Comparison of ENCODE assay signal across 8 cellular contexts in genomic region chr1:234612352-234613127, GRCh38. TPM values are rescaled to one million over a fixed set of nuclear protein-coding genes. Genes with fewer than 3 reads are reported as not detected.
DNase-seq lines count a peak whose midpoint lies in the region; ATAC-seq and TF ChIP-seq lines count a peak whose summit lies in the region.

No MANE protein-coding gene starts in this region.

- H3K4me1 Mint-ChIP-seq in chondrocyte (ENCODE audit: low read depth) = peaks cover 59% of the 10 kb centered on the region

- H3K27me3 ChIP-seq in left lung = no peaks in the 10 kb centered on the region

- peak overlapping the region; percentile 60 for H3K4me3 Mint-ChIP-seq in chondrocyte (ENCODE audit: unreplicated experiment)

- DNase-seq in AG08395 (ENCODE audit: low spot score) (peak; percentile 86), NCI-H345 treated with DMSO at 0.1 percent for 48 hours (lab: John Stamatoyannopoulos, UW; ENCODE audit: unreplicated experiment) (peak; percentile 97), chondrocyte (ENCODE audit: low spot score) (no peak), left lung (peak; percentile 91 to 95)
- peak; percentile 61 to 69 for DNase-seq in stimulated activated CD4-positive, alpha-beta T cell treated with anti-CD3 and anti-CD28 coated beads, Interleukin-2, amount 100 ng/mL, for 24 hours

- intact Hi-C loops in left lung (cut with DNase I) = loop anchor here in 1 of 2 donors (5.0 kb wide), 2 partner anchors 110 to 470 kb away; no protein-coding TSS in a partner anchor

- H3K36me3 ChIP-seq in left lung = peaks cover 0 to 4% of the 10 kb centered on the region in 2 donors

- peaks cover 12 to 52% of the 10 kb centered on the region in 2 donors for H3K4me1 ChIP-seq in left lung

- peak overlapping the region in 1 of 2 donors; percentile 44 for H3K4me3 ChIP-seq in left lung

- H3K36me3 Mint-ChIP-seq in chondrocyte (ENCODE audit: low read depth) = peaks cover 8% of the 10 kb centered on the region

- ATAC-seq in GM18867 (IDR thresholded peaks at IDR 0.05; ENCODE audit: unreplicated experiment) (peak; percentile 30), HG03280 (IDR thresholded peaks at IDR 0.05; ENCODE audit: unreplicated experiment) (peak; percentile 20), left lung (peak; percentile 40)
- ATAC-seq in activated CD4-positive, CD25-positive, alpha-beta regulatory T cell treated with anti-CD3 and anti-CD28 coated beads, Interleukin-2, amount 50 U/mL, for 24 hours = peak; percentile 15 to 19

- peak overlapping the region; percentile 95 to 98 for H3K27ac ChIP-seq in left lung

- no peaks in the 10 kb centered on the region for H3K27me3 Mint-ChIP-seq in chondrocyte (ENCODE audit: low read depth)

- H3K9me3 ChIP-seq in left lung = no peaks in the 10 kb centered on the region

- no peak for TF ChIP-seq CTCF in chondrocyte (IDR thresholded peaks at IDR 0.05)
- TF ChIP-seq CTCF in left lung (IDR thresholded peaks at IDR 0.05) = no peak

- H3K9me3 Mint-ChIP-seq in chondrocyte (ENCODE audit: low read depth) = no peaks in the 10 kb centered on the region

- H3K27ac Mint-ChIP-seq in chondrocyte (ENCODE audit: unreplicated experiment) = peak overlapping the region; percentile 99

RNA-seq across cellular contexts. Expression of gene IRF2BP2, which starts 2.6 kb away (rescaled TPM):
- total RNA-seq in chondrocyte = 67.9 to 74.4 TPM (median 70.5 TPM) in 3 replicates
- 100 to 1,000 TPM; 114 to 135 TPM for total RNA-seq in left lung
